ENCODE assay signal across 8 cellular contexts in the genomic region with DNA sequence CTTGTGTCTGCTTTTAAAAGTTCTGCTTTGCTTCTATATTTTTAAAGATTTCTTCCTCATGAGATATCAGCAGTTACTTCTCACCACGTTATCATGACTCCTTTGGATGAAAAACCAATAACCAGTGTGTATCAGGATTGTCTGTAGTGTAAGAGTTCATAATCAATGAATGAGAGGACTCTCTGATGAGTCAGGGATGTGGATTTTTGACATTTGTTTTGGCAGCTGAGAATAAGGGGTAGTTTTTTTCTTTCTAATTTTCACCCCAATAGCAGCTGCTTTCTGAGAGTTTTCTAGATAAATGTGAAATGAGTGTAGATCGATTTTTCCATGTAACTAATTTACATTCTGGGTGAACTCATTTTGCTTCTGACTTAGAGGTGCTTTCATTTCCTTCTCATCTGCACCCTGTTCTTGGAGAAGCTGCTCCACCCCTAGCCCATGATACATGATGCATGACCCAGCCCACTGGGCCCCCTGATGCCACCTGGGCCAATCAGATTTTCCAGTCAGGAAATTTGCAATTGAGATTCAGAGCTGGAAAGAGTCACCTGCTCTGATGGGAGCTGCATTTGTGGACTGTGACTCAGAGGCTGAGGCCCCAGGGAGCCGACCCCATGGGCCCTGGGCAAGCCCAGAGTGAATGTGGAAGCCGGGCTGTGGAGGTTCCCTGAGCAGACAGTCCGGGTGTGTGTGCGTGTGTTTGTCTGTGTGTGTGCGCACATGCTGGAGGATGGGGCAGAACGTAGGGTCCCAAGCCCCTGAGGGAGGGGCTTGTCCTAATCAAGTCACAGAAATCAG.
DNase-seq lines count a peak whose midpoint lies in the region; ATAC-seq, FAIRE-seq and TF ChIP-seq lines count a peak whose summit lies in the region.

No MANE protein-coding gene starts in this region.

- peak; percentile 85 for ATAC-seq in GM21390 (IDR thresholded peaks at IDR 0.05; ENCODE audit: unreplicated experiment)
- ATAC-seq in left lung: peak; percentile 16

- in situ Hi-C loops in KBM-7 (cut with MboI; ENCODE audit: low pct_unique_long_range_greater_than_20kb, low sequenced_read_pairs): no loop called here

- peak; percentile 46 for DNase-seq in GM12892 (ENCODE audit: insufficient read length)
- peak; percentile 98 for DNase-seq in HS-5 (ENCODE audit: low read depth)
- peak; percentile 3 for DNase-seq in activated T-helper 9 cell treated with anti-CD3 and anti-CD28 coated beads, Interleukin-2, amount 50 U/mL, for 16 hours (ENCODE audit: low read depth)
- DNase-seq in left lung: no peak
- peak in 1 of 2 donors; percentile 84 for DNase-seq in tibial artery
- no peak for DNase-seq in NCI-H1930 (lab: John Stamatoyannopoulos, UW)
- DNase-seq in KBM-7: no peak

- H3K36me3 ChIP-seq in left lung: no peaks in the 10 kb centered on the region
- H3K36me3 ChIP-seq in tibial artery: no peaks in the 10 kb centered on the region

- FAIRE-seq in GM12892 (lab: Jason Lieb, UNC): no peak

- H3K4me3 ChIP-seq in left lung (no peak overlapping the region), tibial artery (no peak overlapping the region)

- H3K9me3 ChIP-seq in left lung (no peaks in the 10 kb centered on the region), tibial artery (no peaks in the 10 kb centered on the region)

- no peak for TF ChIP-seq POLR2A in GM12892 (IDR thresholded peaks at IDR 0.05; ENCODE audit: low read depth, low read length)

- H3K4me1 ChIP-seq in left lung (peaks cover 21 to 23% of the 10 kb centered on the region in 2 donors), tibial artery (peaks cover 4 to 75% (median 55%) of the 10 kb centered on the region in 4 donors)

- intact Hi-C loops in left lung (cut with DNase I): no loop called here
- intact Hi-C loops in tibial artery (cut with DNase I; ENCODE audit: low total_unique reads): no loop called here

- H3K27ac ChIP-seq in left lung (no peak overlapping the region), tibial artery (peak overlapping the region; percentile 33 to 79)

- H3K27me3 ChIP-seq in left lung (no peaks in the 10 kb centered on the region), tibial artery (no peaks in the 10 kb centered on the region)

- TF ChIP-seq CTCF in left lung (IDR thresholded peaks at IDR 0.05): no peak
- TF ChIP-seq CTCF in tibial artery (IDR thresholded peaks at IDR 0.05): no peak

Comparison
In these comparisons a context has a peak if more than half of its experiments do, and no peak if none do; other contexts are left out.
1. DNase-seq: peak in GM12892 (single experiment), HS-5 (single experiment) and activated T-helper 9 cell treated with anti-CD3 and anti-CD28 coated beads, Interleukin-2, amount 50 U/mL, for 16 hours (single experiment); none in left lung (0 of 2), NCI-H1930 (0 of 2) and KBM-7 (single experiment).
2. H3K27ac ChIP-seq: peak in tibial artery (2 of 2); none in left lung (0 of 2).